Comparison of ENCODE assay signal across 8 cellular contexts in the genomic region with DNA sequence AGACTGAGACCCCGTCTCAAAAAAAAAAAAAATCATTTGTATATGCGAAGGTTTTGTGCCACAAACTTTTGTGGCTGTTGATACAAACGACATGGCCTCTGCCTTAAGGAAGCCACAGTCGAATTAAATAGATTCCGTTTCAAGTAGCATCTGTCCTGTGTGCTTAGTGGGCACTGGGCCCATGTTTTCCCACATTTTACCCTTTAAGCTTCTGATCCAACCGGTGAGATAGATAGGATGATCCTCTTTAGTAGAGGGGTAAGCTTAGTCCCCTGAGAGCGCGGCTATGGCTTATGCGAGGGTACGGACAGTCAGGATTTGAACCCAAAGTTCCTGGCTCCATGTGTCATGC. TPM values are rescaled to one million over a fixed set of nuclear protein-coding genes. Genes with fewer than 3 reads are reported as not detected.
DNase-seq lines count a peak whose midpoint lies in the region; ATAC-seq and TF ChIP-seq lines count a peak whose summit lies in the region.

No MANE protein-coding gene starts in this region.

- H3K27ac ChIP-seq in WERI-Rb-1 = peak overlapping the region; percentile 79
- H3K27ac ChIP-seq in hepatocyte = peak overlapping the region; percentile 87

- WGBS in hepatocyte (ENCODE audit: low lambda C conversion rate, missing lambda C conversion rate) = 78% methylated on average over 10 of the region's 10 CpGs

- H3K27me3 ChIP-seq in WERI-Rb-1 (ENCODE audit: insufficient read depth, low read depth, severe bottlenecking) = no peaks in the 10 kb centered on the region
- no peaks in the 10 kb centered on the region for H3K27me3 ChIP-seq in hepatocyte

- ATAC-seq in stimulated activated memory B cell treated with anti-CD40 and anti-IgM and Interleukin-4, amounts not matched to agents 10 μg/mL and 1 μg/mL and 100 μg/mL, for 72 hours = no peak
- no peak for ATAC-seq in GM21390 (IDR thresholded peaks at IDR 0.05; ENCODE audit: unreplicated experiment)
- ATAC-seq in GM21786 (IDR thresholded peaks at IDR 0.05; ENCODE audit: unreplicated experiment) = no peak

- H3K4me3 Mint-ChIP-seq in stimulated activated memory B cell treated with anti-CD40 and anti-IgM and Interleukin-4, amounts not matched to agents 10 μg/mL and 1 μg/mL and 100 μg/mL, for 72 hours = peak overlapping the region; percentile 88

- no peak for TF ChIP-seq CTCF in WERI-Rb-1 (IDR thresholded peaks at IDR 0.05; ENCODE audit: low read depth, low read length)
- no peak for TF ChIP-seq CTCF in hepatocyte (IDR thresholded peaks at IDR 0.05; ENCODE audit: poor library complexity)

- DNase-seq in DMS53 (lab: John Stamatoyannopoulos, UW) (peak; percentile 23), DMS53 treated with DMSO at 0.1 percent for 48 hours (lab: John Stamatoyannopoulos, UW; ENCODE audit: unreplicated experiment) (no peak), WERI-Rb-1 (peak; percentile 84), hepatocyte (ENCODE audit: low spot score) (no peak), occipital lobe (lab: John Stamatoyannopoulos, UW) (no peak)

- H3K27me3 Mint-ChIP-seq in stimulated activated memory B cell treated with anti-CD40 and anti-IgM and Interleukin-4, amounts not matched to agents 10 μg/mL and 1 μg/mL and 100 μg/mL, for 72 hours = no peaks in the 10 kb centered on the region

- H3K9me3 ChIP-seq in WERI-Rb-1 (ENCODE audit: severe bottlenecking) (peaks cover 11% of the 10 kb centered on the region), hepatocyte (ENCODE audit: low read depth) (no peaks in the 10 kb centered on the region)

- H3K4me2 ChIP-seq in hepatocyte = peak overlapping the region; percentile 82

- no peaks in the 10 kb centered on the region for H4K20me1 ChIP-seq in hepatocyte (ENCODE audit: insufficient read depth, poor library complexity, severe bottlenecking)

- H3K27ac Mint-ChIP-seq in stimulated activated memory B cell treated with anti-CD40 and anti-IgM and Interleukin-4, amounts not matched to agents 10 μg/mL and 1 μg/mL and 100 μg/mL, for 72 hours = peak overlapping the region; percentile 89

- H3K36me3 Mint-ChIP-seq in stimulated activated memory B cell treated with anti-CD40 and anti-IgM and Interleukin-4, amounts not matched to agents 10 μg/mL and 1 μg/mL and 100 μg/mL, for 72 hours = peaks cover 3% of the 10 kb centered on the region

- H3K36me3 ChIP-seq in WERI-Rb-1 (no peaks in the 10 kb centered on the region), hepatocyte (replicated peaks; ENCODE audit: insufficient read depth, low read depth) (no peaks in the 10 kb centered on the region)

- peaks cover 5% of the 10 kb centered on the region for H3K79me2 ChIP-seq in hepatocyte

- H2AFZ ChIP-seq in hepatocyte = peak overlapping the region; percentile 65

- peak overlapping the region; percentile 48 for H3K4me3 ChIP-seq in WERI-Rb-1 (ENCODE audit: low read depth, low read length)
- peak overlapping the region; percentile 37 for H3K4me3 ChIP-seq in hepatocyte

- H3K4me1 Mint-ChIP-seq in stimulated activated memory B cell treated with anti-CD40 and anti-IgM and Interleukin-4, amounts not matched to agents 10 μg/mL and 1 μg/mL and 100 μg/mL, for 72 hours = peaks cover 18% of the 10 kb centered on the region

- H3K4me1 ChIP-seq in hepatocyte (ENCODE audit: insufficient read depth) = peaks cover 5% of the 10 kb centered on the region

- no peaks in the 10 kb centered on the region for H3K9me2 ChIP-seq in hepatocyte (replicated peaks; ENCODE audit: insufficient read depth)

- H3K9me3 Mint-ChIP-seq in stimulated activated memory B cell treated with anti-CD40 and anti-IgM and Interleukin-4, amounts not matched to agents 10 μg/mL and 1 μg/mL and 100 μg/mL, for 72 hours = no peaks in the 10 kb centered on the region

RNA-seq across cellular contexts. Expression of a gene that starts 0.8 kb away (rescaled TPM):
- 106 and 119 TPM in 2 replicates for total RNA-seq in hepatocyte
- 175 and 189 TPM in 2 replicates for polyA plus RNA-seq in hepatocyte
- 22.5 TPM for total RNA-seq in occipital lobe

RNA-seq across cellular contexts. Expression of a gene that starts 12.6 kb away (rescaled TPM):
- total RNA-seq in hepatocyte = 28.0 and 33.4 TPM in 2 replicates
- 24.3 and 24.5 TPM in 2 replicates for polyA plus RNA-seq in hepatocyte
- 49.8 TPM for total RNA-seq in occipital lobe

RNA-seq across cellular contexts. Expression of a gene that starts 34.3 kb away (rescaled TPM):
- total RNA-seq in hepatocyte (10.6 and 12.4 TPM in 2 replicates), occipital lobe (13.1 TPM)
- 9.0 and 12.9 TPM in 2 replicates for polyA plus RNA-seq in hepatocyte

RNA-seq across cellular contexts. Expression of a gene that starts 34.9 kb away (rescaled TPM):
- total RNA-seq in hepatocyte = 61.2 and 99.9 TPM in 2 replicates
- polyA plus RNA-seq in hepatocyte = 14.0 and 17.6 TPM in 2 replicates
- total RNA-seq in occipital lobe = 27.8 TPM

RNA-seq across cellular contexts. Expression of a gene that starts 35.1 kb away (rescaled TPM):
- total RNA-seq in hepatocyte = 5.3 and 14.3 TPM in 2 replicates
- polyA plus RNA-seq in hepatocyte = 18.8 and 23.5 TPM in 2 replicates
- 15.6 TPM for total RNA-seq in occipital lobe

Comparison
In these comparisons a context has a peak if more than half of its experiments do, and no peak if none do; other contexts are left out.
1. DNase-seq: peak in DMS53 (single experiment) and WERI-Rb-1 (single experiment); none in DMS53 treated with DMSO at 0.1 percent for 48 hours (single experiment), hepatocyte (single experiment) and occipital lobe (single experiment).